25 cellular contexts compared by ENCODE assay signal in genomic region chr3:115827494-115827893, GRCh38.
DNase-seq lines count a peak whose midpoint lies in the region; ATAC-seq, FAIRE-seq and TF ChIP-seq lines count a peak whose summit lies in the region.
"Had no signal": no experiment of that assay in that cellular context is flagged by ENCODE, and none has a peak within 500 bp of the region (broad histone marks: within the 10 kb centered on the region; RNA-seq: fewer than 3 reads in every experiment).

No MANE protein-coding gene starts in this region.

- H3K27me3 ChIP-seq in keratinocyte (ENCODE audit: control insufficient read depth, extremely low read depth, insufficient read depth, low read length) (no peaks in the 10 kb centered on the region), prostate gland (replicated peaks; ENCODE audit: insufficient read depth) (no peaks in the 10 kb centered on the region)
- H3K27me3 ChIP-seq: BE2C; BLaER1 treated with 17β-estradiol and CSF1 and Interleukin-3, amounts not matched to agents 10 nM and 100 nM had no signal

- H3K9me3 ChIP-seq in keratinocyte (ENCODE audit: control insufficient read depth, low read depth, low read length) = no peaks in the 10 kb centered on the region
- no peaks in the 10 kb centered on the region for H3K9me3 ChIP-seq in prostate gland
- H3K9me3 ChIP-seq: BE2C; BLaER1 treated with 17β-estradiol and CSF1 and Interleukin-3, amounts not matched to agents 10 nM and 100 nM; HAP-1 had no signal

- no peak for TF ChIP-seq POLR2A in prostate gland (IDR thresholded peaks at IDR 0.05)

- H3K79me2 ChIP-seq in keratinocyte (ENCODE audit: control insufficient read depth, insufficient read depth, low read length) = no peaks in the 10 kb centered on the region

- no peak overlapping the region for H3K9ac ChIP-seq in keratinocyte (ENCODE audit: control insufficient read depth, extremely low read depth, insufficient read depth, low read length)
- H3K9ac ChIP-seq: BLaER1 treated with 17β-estradiol and CSF1 and Interleukin-3, amounts not matched to agents 10 nM and 100 nM had no signal

- no peaks in the 10 kb centered on the region for H4K20me1 ChIP-seq in keratinocyte (ENCODE audit: control insufficient read depth, extremely low read depth, insufficient read depth, low read length)
- H4K20me1 ChIP-seq: BLaER1 treated with 17β-estradiol and CSF1 and Interleukin-3, amounts not matched to agents 10 nM and 100 nM had no signal

- ATAC-seq in GM19397 (IDR thresholded peaks at IDR 0.05; ENCODE audit: unreplicated experiment) = no peak

- TF ChIP-seq CTCF in keratinocyte (optimal IDR thresholded peaks at IDR 0.05 in 1 of 3, IDR thresholded peaks at IDR 0.05 in 1 of 3, conservative IDR thresholded peaks at IDR 0.05 in 1 of 3; ENCODE audit: extremely low read depth in 1 of 3, insufficient read depth in 2 of 3, low read length in 3 of 3) (no peak), prostate gland (IDR thresholded peaks at IDR 0.05) (no peak)

- DNase-seq in NCI-H2171 treated with DMSO at 0.1 percent for 48 hours (lab: John Stamatoyannopoulos, UW) = peak; percentile 31
- no peak for DNase-seq in NCI-H2171 (lab: John Stamatoyannopoulos, UW)
- no peak for DNase-seq in keratinocyte (ENCODE audit: low read depth, low spot score)
- DNase-seq in prostate gland (ENCODE audit: low spot score) = no peak
- DNase-seq in RPMI8226 = no peak
- DNase-seq: ACHN; AML-193; BE2C; CD4-positive, alpha-beta T cell; CD8-positive, alpha-beta memory T cell; DMS 273 treated with DMSO at 0.1 percent for 48 hours; DMS53; DMS79 treated with DMSO at 0.1 percent for 48 hours; GF-D8; GOT3; HFFc6 had no signal

- H2AFZ ChIP-seq in keratinocyte (ENCODE audit: control insufficient read depth, low read length) = peak overlapping the region; percentile 2

- no peak overlapping the region for H3K27ac ChIP-seq in keratinocyte (ENCODE audit: control insufficient read depth, insufficient read depth, low read length)
- peak overlapping the region; percentile 21 to 45 for H3K27ac ChIP-seq in prostate gland
- H3K27ac ChIP-seq: 22Rv1; BLaER1 treated with 17β-estradiol and CSF1 and Interleukin-3, amounts not matched to agents 10 nM and 100 nM had no signal

- H3K36me3 ChIP-seq in keratinocyte (ENCODE audit: control insufficient read depth in 2 of 2, extremely low read depth in 1 of 2, insufficient read depth in 2 of 2, low read length in 2 of 2) (no peaks in the 10 kb centered on the region), prostate gland (no peaks in the 10 kb centered on the region)
- H3K36me3 ChIP-seq: BE2C; BLaER1 treated with 17β-estradiol and CSF1 and Interleukin-3, amounts not matched to agents 10 nM and 100 nM; HAP-1 had no signal

- H3K4me3 ChIP-seq in keratinocyte (ENCODE audit: control insufficient read depth in 2 of 3, extremely low read depth in 1 of 3, insufficient read depth in 2 of 3, low read depth in 1 of 3, low read length in 3 of 3) (no peak overlapping the region), prostate gland (no peak overlapping the region)
- H3K4me3 ChIP-seq: BLaER1 treated with 17β-estradiol and CSF1 and Interleukin-3, amounts not matched to agents 10 nM and 100 nM; HAP-1 had no signal

- H3K9me1 ChIP-seq in keratinocyte (ENCODE audit: control insufficient read depth, extremely low read depth, insufficient read depth, low read length) = no peaks in the 10 kb centered on the region

- H3K4me2 ChIP-seq in keratinocyte (ENCODE audit: control insufficient read depth, extremely low read depth, insufficient read depth, low read depth, low read length) = peak overlapping the region; percentile 4
- H3K4me2 ChIP-seq: BLaER1 treated with 17β-estradiol and CSF1 and Interleukin-3, amounts not matched to agents 10 nM and 100 nM had no signal

- H3K4me1 ChIP-seq in keratinocyte (ENCODE audit: control insufficient read depth, extremely low read depth, insufficient read depth, low read length) (peaks cover 75% of the 10 kb centered on the region), prostate gland (replicated peaks) (peaks cover 5% of the 10 kb centered on the region)
- H3K4me1 ChIP-seq: BE2C; BLaER1 treated with 17β-estradiol and CSF1 and Interleukin-3, amounts not matched to agents 10 nM and 100 nM; HAP-1 had no signal

- intact Hi-C loops in prostate gland (cut with DNase I) = no loop called here

- dilution Hi-C loops in keratinocyte (cut with MboI; ENCODE audit: extremely low pct_ligation_motif_present, low sequenced_read_pairs) = no loop called here

- WGBS in prostate gland = 79% methylated on average over 2 of the region's 2 CpGs

- peak; percentile 74 for FAIRE-seq in keratinocyte (lab: Jason Lieb, UNC)
- FAIRE-seq: A204.1, D721Med, GM12891, GM18507, H54 had no signal
